Comparison of ENCODE assay signal across 20 cellular contexts in genomic region chr16:50351952-50352351, GRCh38.
"Had no signal": no experiment of that assay in that cellular context is flagged by ENCODE, and none has a peak within 500 bp of the region (broad histone marks: within the 10 kb centered on the region; RNA-seq: fewer than 3 reads in every experiment).

No MANE protein-coding gene starts in this region.

- H2AFZ ChIP-seq: hepatocyte had no signal

- H3K4me1 Mint-ChIP-seq: endodermal cell had no signal

- H3K36me3 ChIP-seq: colonic mucosa had no signal

- H3K4me3 Mint-ChIP-seq: endodermal cell; naive thymus-derived CD8-positive, alpha-beta T cell; type B pancreatic cell had no signal

- H3K27me3 Mint-ChIP-seq: naive thymus-derived CD8-positive, alpha-beta T cell; type B pancreatic cell had no signal

- H3K79me2 ChIP-seq: hepatocyte had no signal

- H3K4me1 ChIP-seq: colonic mucosa, foreskin keratinocyte, psoas muscle, suprapubic skin, thyroid gland had no signal

- H3K4me2 ChIP-seq: hepatocyte had no signal

- H3K27me3 ChIP-seq: colonic mucosa, foreskin keratinocyte, hepatocyte, neutrophil, suprapubic skin, thyroid gland had no signal

- ATAC-seq: left colon; naive thymus-derived CD8-positive, alpha-beta T cell; psoas muscle; sciatic nerve had no signal

- H3K9me3 ChIP-seq: colonic mucosa, neutrophil, psoas muscle, suprapubic skin, thyroid gland had no signal

- H3K27ac ChIP-seq: colonic mucosa, foreskin keratinocyte, hepatocyte, neutrophil, psoas muscle, suprapubic skin, thyroid gland had no signal

- DNase-seq: colonic mucosa; effector CD4-positive, alpha-beta T cell; endodermal cell; erythroblast; foreskin keratinocyte; head of caudate nucleus; left colon; mesendoderm; naive thymus-derived CD8-positive, alpha-beta T cell; psoas muscle; retina; stimulated activated CD4-positive, alpha-beta T cell treated with anti-CD3 and anti-CD28 coated beads, Interleukin-2, amount 100 ng/mL, for 24 hours; stimulated activated CD4-positive, alpha-beta T cell treated with anti-CD3 and anti-CD28 coated beads, Interleukin-4, amount 100 ng/mL, for 4 hours; stimulated activated naive CD4-positive, alpha-beta T cell; thyroid gland had no signal

- H3K4me3 ChIP-seq: colonic mucosa, hepatocyte, psoas muscle, suprapubic skin, thyroid gland had no signal

- H3K27ac Mint-ChIP-seq: endodermal cell, type B pancreatic cell had no signal
